11 cellular contexts compared by ENCODE assay signal in the genomic region with DNA sequence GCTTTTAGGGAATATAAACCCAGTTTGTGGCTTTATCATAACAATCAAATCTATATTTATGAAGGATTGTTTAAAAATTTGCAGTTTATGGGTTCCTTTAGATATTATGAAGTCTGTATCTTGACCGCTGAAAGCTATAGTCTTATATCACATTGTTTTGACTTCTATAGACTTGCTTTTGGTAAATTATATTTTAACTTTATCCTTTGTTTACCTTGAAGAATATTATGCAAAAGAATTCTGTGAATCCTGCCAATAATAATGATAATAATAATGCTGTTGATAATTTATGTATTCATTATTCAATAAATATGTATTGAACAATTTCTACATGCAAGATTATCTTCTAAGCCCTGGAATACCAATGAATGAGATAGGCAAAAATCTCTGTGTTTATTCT.
"Had no signal": no experiment of that assay in that cellular context is flagged by ENCODE, and none has a peak within 500 bp of the region (broad histone marks: within the 10 kb centered on the region; RNA-seq: fewer than 3 reads in every experiment).

No MANE protein-coding gene starts in this region.

- H3K4me3 Mint-ChIP-seq: GM23338, H9, HFFc6, IgD-negative memory B cell had no signal

- H2AFZ ChIP-seq: GM23338 had no signal

- H3K27ac Mint-ChIP-seq: GM23338, H9, HFFc6, IgD-negative memory B cell had no signal

- ATAC-seq: GM23338, HepG2 had no signal

- H3K9me3 Mint-ChIP-seq: GM23338, H9, HFFc6, IgD-negative memory B cell had no signal

- H3K36me3 Mint-ChIP-seq: IgD-negative memory B cell had no signal

- DNase-seq: H9, HCEC 1CT, HFFc6, Kasumi-1, KG1 had no signal

- H3K4me2 ChIP-seq: GM23338 had no signal

- FAIRE-seq: H1, H54, HepG2 had no signal

- H3K27ac ChIP-seq: HL-60 had no signal

- H3K4me3 ChIP-seq: GM23338 had no signal

- H3K27me3 Mint-ChIP-seq: IgD-negative memory B cell had no signal

- H3K4me1 Mint-ChIP-seq: IgD-negative memory B cell had no signal
